21 cellular contexts compared by ENCODE assay signal in the genomic region with DNA sequence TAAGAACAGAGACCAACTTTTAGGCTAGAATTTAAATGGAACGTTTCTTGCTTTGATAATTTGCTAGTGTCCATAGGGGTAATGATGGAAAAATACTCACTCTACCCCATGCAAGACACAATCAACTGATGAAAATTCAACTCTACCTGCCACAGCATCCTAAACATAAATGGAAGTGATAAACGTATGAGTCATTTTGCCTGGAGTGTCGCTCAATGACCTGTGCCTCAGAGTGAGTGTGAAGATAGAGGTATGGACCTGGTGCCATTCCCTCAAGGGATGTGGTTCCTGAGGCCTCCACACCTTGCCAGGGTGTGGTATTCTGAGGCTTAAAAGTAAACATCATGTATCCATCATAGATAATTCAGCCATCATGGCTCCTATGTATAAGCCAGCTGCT. TPM values are rescaled to one million over a fixed set of nuclear protein-coding genes. Genes with fewer than 3 reads are reported as not detected.
DNase-seq lines count a peak whose midpoint lies in the region; ATAC-seq and TF ChIP-seq lines count a peak whose summit lies in the region.
"Had no signal": no experiment of that assay in that cellular context is flagged by ENCODE, and none has a peak within 500 bp of the region (broad histone marks: within the 10 kb centered on the region; RNA-seq: fewer than 3 reads in every experiment).

No MANE protein-coding gene starts in this region.

- no peak overlapping the region for H3K18ac ChIP-seq in trophoblast cell (ENCODE audit: low read length)

- no peak overlapping the region for H2BK12ac ChIP-seq in trophoblast cell (ENCODE audit: low read length)

- H3K27me3 ChIP-seq in KMS-11 (ENCODE audit: insufficient read depth, low read depth) = no peaks in the 10 kb centered on the region
- no peaks in the 10 kb centered on the region for H3K27me3 ChIP-seq in trophoblast cell (ENCODE audit: insufficient read depth, low read length)
- no peaks in the 10 kb centered on the region for H3K27me3 ChIP-seq in ascending aorta

- no peak overlapping the region for H4K12ac ChIP-seq in trophoblast cell (ENCODE audit: low read depth, low read length)

- intact Hi-C loops in ascending aorta (cut with DNase I) = no loop called here

- H4K20me1 ChIP-seq in KMS-11 (ENCODE audit: insufficient read depth) = no peaks in the 10 kb centered on the region

- H3K27me3 Mint-ChIP-seq in effector memory CD8-positive, alpha-beta T cell = peaks cover 0 to 26% of the 10 kb centered on the region in 2 donors

- H3K36me3 ChIP-seq in KMS-11 (ENCODE audit: insufficient read depth) (no peaks in the 10 kb centered on the region), trophoblast cell (ENCODE audit: control insufficient read depth in 1 of 2, insufficient read depth in 2 of 2, low read length in 2 of 2) (no peaks in the 10 kb centered on the region), ascending aorta (no peaks in the 10 kb centered on the region)
- H3K36me3 ChIP-seq: BE2C had no signal

- H3K27ac ChIP-seq in KMS-11 (no peak overlapping the region), trophoblast cell (ENCODE audit: low read depth, low read length) (no peak overlapping the region), ascending aorta (no peak overlapping the region)

- no peaks in the 10 kb centered on the region for H3K79me1 ChIP-seq in trophoblast cell (ENCODE audit: low read length)

- H2AFZ ChIP-seq in KMS-11 (ENCODE audit: low read depth) (no peak overlapping the region), trophoblast cell (ENCODE audit: insufficient read depth, low read length, poor library complexity) (no peak overlapping the region)

- H3K4me2 ChIP-seq in KMS-11 = 0 out of 2 replicates have a peak overlapping the region, but pooled peaks have one; percentile 21
- no peak overlapping the region for H3K4me2 ChIP-seq in trophoblast cell (ENCODE audit: low read length)

- no peaks in the 10 kb centered on the region for H3K9me3 ChIP-seq in trophoblast cell (ENCODE audit: insufficient read depth, low read depth, low read length)
- no peaks in the 10 kb centered on the region for H3K9me3 ChIP-seq in ascending aorta
- H3K9me3 ChIP-seq: BE2C had no signal

- no peak overlapping the region for H3K9ac ChIP-seq in KMS-11
- no peak overlapping the region for H3K9ac ChIP-seq in trophoblast cell (ENCODE audit: low read length)

- no peak overlapping the region for H3K23ac ChIP-seq in trophoblast cell (ENCODE audit: low read length)

- no peak for TF ChIP-seq CTCF in KMS-11 (conservative IDR thresholded peaks at IDR 0.05; ENCODE audit: low read depth, low read length)
- no peak for TF ChIP-seq CTCF in ascending aorta (IDR thresholded peaks at IDR 0.05)

- H3K4me3 ChIP-seq in KMS-11 (IDR thresholded peaks at IDR 0.05; ENCODE audit: insufficient read depth, low read depth, low read length) = no peak overlapping the region
- H3K4me3 ChIP-seq in trophoblast cell (ENCODE audit: low read depth, low read length) = no peak overlapping the region
- no peak overlapping the region for H3K4me3 ChIP-seq in ascending aorta

- no peak overlapping the region for H3K14ac ChIP-seq in trophoblast cell (ENCODE audit: low read length)

- H2BK5ac ChIP-seq in trophoblast cell (ENCODE audit: low read depth, low read length, poor library complexity) = no peak overlapping the region

- no peaks in the 10 kb centered on the region for H3K4me1 Mint-ChIP-seq in effector memory CD8-positive, alpha-beta T cell (ENCODE audit: low read depth in 2 of 2)
- H3K4me1 Mint-ChIP-seq: CD4-positive, CD25-positive, alpha-beta regulatory T cell; IgD-negative memory B cell had no signal

- H4K8ac ChIP-seq in trophoblast cell (ENCODE audit: low read depth, low read length) = no peak overlapping the region

- H3K4me3 Mint-ChIP-seq in effector memory CD8-positive, alpha-beta T cell = no peak overlapping the region
- H3K4me3 Mint-ChIP-seq: CD4-positive, CD25-positive, alpha-beta regulatory T cell; CD8-positive, alpha-beta memory T cell; IgD-negative memory B cell had no signal

- no peak overlapping the region for H3K27ac Mint-ChIP-seq in effector memory CD8-positive, alpha-beta T cell
- H3K27ac Mint-ChIP-seq: CD4-positive, CD25-positive, alpha-beta regulatory T cell; CD8-positive, alpha-beta memory T cell; IgD-negative memory B cell had no signal

- ATAC-seq in effector memory CD8-positive, alpha-beta T cell (replicated peaks) = peak; percentile 40
- ATAC-seq in HG03097 (IDR thresholded peaks at IDR 0.05; ENCODE audit: low FRiP score, unreplicated experiment) = no peak
- ATAC-seq: HepG2 had no signal

- no peaks in the 10 kb centered on the region for H3K36me3 Mint-ChIP-seq in effector memory CD8-positive, alpha-beta T cell (ENCODE audit: insufficient read depth)
- H3K36me3 Mint-ChIP-seq: CD4-positive, CD25-positive, alpha-beta regulatory T cell had no signal

- no peak overlapping the region for H3K4ac ChIP-seq in trophoblast cell (ENCODE audit: low read depth, low read length)

- H3K79me2 ChIP-seq in KMS-11 (ENCODE audit: insufficient read depth, low read depth) (no peaks in the 10 kb centered on the region), trophoblast cell (ENCODE audit: control insufficient read depth, insufficient read depth, low read length, poor library complexity) (no peaks in the 10 kb centered on the region)

- H2AK5ac ChIP-seq in trophoblast cell (ENCODE audit: low read length) = no peak overlapping the region

- no peak overlapping the region for H2BK120ac ChIP-seq in trophoblast cell (ENCODE audit: insufficient read depth, low read length, poor library complexity)

- no CpG with 5 or more reads among the region's 3 CpGs for WGBS in trophoblast cell (ENCODE audit: extremely low coverage, insufficient coverage, insufficient read length)

- H3K4me1 ChIP-seq in KMS-11 (ENCODE audit: low read depth, poor library complexity, severe bottlenecking) (peaks cover 10% of the 10 kb centered on the region), trophoblast cell (ENCODE audit: control insufficient read depth in 1 of 2, insufficient read depth in 2 of 2, low read length in 2 of 2) (no peaks in the 10 kb centered on the region), ascending aorta (no peaks in the 10 kb centered on the region)
- H3K4me1 ChIP-seq: BE2C had no signal

- DNase-seq in NCI-H69 (lab: John Stamatoyannopoulos, UW) (peak; percentile 52), trophoblast cell (peak; percentile 59 to 72), nucleus accumbens (lab: John Stamatoyannopoulos, UW) (no peak), ascending aorta (ENCODE audit: low spot score in 2 of 2) (no peak)
- no peak for DNase-seq in effector memory CD8-positive, alpha-beta T cell
- no peak for DNase-seq in activated effector memory CD4-positive, alpha-beta T cell treated with anti-CD3 and anti-CD28 coated beads, Interleukin-2, amount 50 U/mL, for 16 hours
- DNase-seq: ACHN; BE2C; C1 segment of cervical spinal cord; CD4-positive, CD25-positive, alpha-beta regulatory T cell; CD8-positive, alpha-beta memory T cell; COR-L47; DMS 273 treated with DMSO at 0.1 percent for 48 hours; DMS79; GDM1; GOT3; H7 had no signal

- H3K9me3 Mint-ChIP-seq in effector memory CD8-positive, alpha-beta T cell = no peaks in the 10 kb centered on the region
- H3K9me3 Mint-ChIP-seq: CD4-positive, CD25-positive, alpha-beta regulatory T cell; CD8-positive, alpha-beta memory T cell; IgD-negative memory B cell had no signal

- H4K91ac ChIP-seq in trophoblast cell (ENCODE audit: low read depth, low read length) = no peak overlapping the region

RNA-seq across cellular contexts. Expression of a gene that starts 14.0 kb away (rescaled TPM):
- polyA plus RNA-seq in trophoblast cell (2013) = 0.06 and 0.10 TPM in 2 replicates
- not detected for total RNA-seq in ascending aorta
- total RNA-seq: CD4-positive, CD25-positive, alpha-beta regulatory T cell; CD8-positive, alpha-beta memory T cell; H7; HepG2 had no signal
- polyA plus RNA-seq: CD4-positive, CD25-positive, alpha-beta regulatory T cell; CD8-positive, alpha-beta memory T cell; HepG2 had no signal

RNA-seq across cellular contexts. Expression of a gene that starts 38.6 kb away (rescaled TPM):
- 23.5 and 24.9 TPM in 2 replicates for polyA plus RNA-seq in trophoblast cell (2013)
- total RNA-seq in ascending aorta = 25.0 TPM

Comparison
In these comparisons a context has a peak if more than half of its experiments do, and no peak if none do; other contexts are left out.
1. DNase-seq: peak in NCI-H69 (single experiment) and trophoblast cell (2 of 2); none in effector memory CD8-positive, alpha-beta T cell (0 of 3), nucleus accumbens (0 of 56), ascending aorta (0 of 2) and activated effector memory CD4-positive, alpha-beta T cell treated with anti-CD3 and anti-CD28 coated beads, Interleukin-2, amount 50 U/mL, for 16 hours (single experiment).